Comparison of ENCODE assay signal across 23 cellular contexts in genomic region chr2:187377335-187377734, GRCh38.
"Had no signal": no experiment of that assay in that cellular context is flagged by ENCODE, and none has a peak within 500 bp of the region (broad histone marks: within the 10 kb centered on the region; RNA-seq: fewer than 3 reads in every experiment).

No MANE protein-coding gene starts in this region.

- H3K36me3 ChIP-seq: gastrocnemius medialis, ovary had no signal

- H3K4me1 Mint-ChIP-seq: activated CD4-positive, alpha-beta T cell treated with anti-CD3 and anti-CD28 coated beads, Interleukin-2, amount 10 ng/mL, durations not matched to agents 7 days and 5 days; memory B cell; naive B cell; neural crest cell; stimulated activated naive CD8-positive, alpha-beta T cell treated with anti-CD3 and anti-CD28 coated beads, Interleukin-15, amount 100 ng/mL, for 72 hours; T-cell had no signal

- H3K4me3 Mint-ChIP-seq: activated CD4-positive, alpha-beta T cell treated with anti-CD3 and anti-CD28 coated beads, Interleukin-2, amount 10 ng/mL, durations not matched to agents 7 days and 5 days; activated CD8-positive, alpha-beta T cell treated with anti-CD3 and anti-CD28 coated beads, Interleukin-2, amount 10 ng/mL, durations not matched to agents 7 days and 5 days; activated naive CD4-positive, alpha-beta T cell treated with anti-CD3 and anti-CD28 coated beads for 36 hours; activated T-cell treated with anti-CD3 and anti-CD28 coated beads, Interleukin-2, amount 50 U/mL, for 24 hours; effector memory CD8-positive, alpha-beta T cell; memory B cell; naive B cell; neural crest cell; stimulated activated naive CD8-positive, alpha-beta T cell treated with anti-CD3 and anti-CD28 coated beads, Interleukin-15, amount 100 ng/mL, for 72 hours; T-cell; type B pancreatic cell had no signal

- H3K27me3 ChIP-seq: gastrocnemius medialis, heart left ventricle, ovary had no signal

- H3K27ac Mint-ChIP-seq: activated CD4-positive, alpha-beta T cell treated with anti-CD3 and anti-CD28 coated beads, Interleukin-2, amount 10 ng/mL, durations not matched to agents 7 days and 5 days; activated CD8-positive, alpha-beta T cell treated with anti-CD3 and anti-CD28 coated beads, Interleukin-2, amount 10 ng/mL, durations not matched to agents 7 days and 5 days; activated naive CD4-positive, alpha-beta T cell treated with anti-CD3 and anti-CD28 coated beads for 36 hours; activated T-cell treated with anti-CD3 and anti-CD28 coated beads, Interleukin-2, amount 50 U/mL, for 24 hours; effector memory CD8-positive, alpha-beta T cell; memory B cell; naive B cell; stimulated activated naive CD8-positive, alpha-beta T cell treated with anti-CD3 and anti-CD28 coated beads, Interleukin-15, amount 100 ng/mL, for 72 hours; T-cell; type B pancreatic cell had no signal

- H3K27ac ChIP-seq: gastrocnemius medialis, ovary, psoas muscle, SK-N-MC, skin epidermis had no signal

- DNase-seq: activated CD4-positive, alpha-beta T cell treated with anti-CD3 and anti-CD28 coated beads, Interleukin-2, amount 10 ng/mL, durations not matched to agents 7 days and 5 days; activated CD8-positive, alpha-beta T cell treated with anti-CD3 and anti-CD28 coated beads, Interleukin-2, amount 10 ng/mL, durations not matched to agents 7 days and 5 days; activated naive CD4-positive, alpha-beta T cell treated with anti-CD3 and anti-CD28 coated beads for 36 hours; activated T-cell treated with anti-CD3 and anti-CD28 coated beads, Interleukin-2, amount 50 U/mL, for 24 hours; aorta; cerebellar nuclear complex; dermis blood vessel endothelial cell; effector memory CD8-positive, alpha-beta T cell; gastrocnemius medialis; heart left ventricle; kidney glomerular epithelial cell; naive B cell; ovary; psoas muscle; right cardiac atrium; stimulated activated naive CD8-positive, alpha-beta T cell treated with anti-CD3 and anti-CD28 coated beads, Interleukin-15, amount 100 ng/mL, for 72 hours; T-cell; T1000 had no signal

- H3K4me1 ChIP-seq: gastrocnemius medialis, psoas muscle had no signal

- H3K9me3 ChIP-seq: gastrocnemius medialis, ovary, psoas muscle had no signal

- H3K36me3 Mint-ChIP-seq: memory B cell, naive B cell, T-cell, type B pancreatic cell had no signal

- H3K27me3 Mint-ChIP-seq: activated CD4-positive, alpha-beta T cell treated with anti-CD3 and anti-CD28 coated beads, Interleukin-2, amount 10 ng/mL, durations not matched to agents 7 days and 5 days; activated T-cell treated with anti-CD3 and anti-CD28 coated beads, Interleukin-2, amount 50 U/mL, for 24 hours; effector memory CD8-positive, alpha-beta T cell; memory B cell; naive B cell; stimulated activated naive CD8-positive, alpha-beta T cell treated with anti-CD3 and anti-CD28 coated beads, Interleukin-15, amount 100 ng/mL, for 72 hours; T-cell; type B pancreatic cell had no signal

- ATAC-seq: activated CD8-positive, alpha-beta T cell treated with anti-CD3 and anti-CD28 coated beads, Interleukin-2, amount 10 ng/mL, durations not matched to agents 7 days and 5 days; effector memory CD8-positive, alpha-beta T cell; gastrocnemius medialis; heart left ventricle; psoas muscle; right cardiac atrium; stimulated activated naive CD8-positive, alpha-beta T cell treated with anti-CD3 and anti-CD28 coated beads, Interleukin-15, amount 100 ng/mL, for 72 hours; T-cell had no signal

- H3K4me3 ChIP-seq: gastrocnemius medialis, heart left ventricle, ovary, psoas muscle, SK-N-MC, skin epidermis had no signal

- H3K9me3 Mint-ChIP-seq: activated CD4-positive, alpha-beta T cell treated with anti-CD3 and anti-CD28 coated beads, Interleukin-2, amount 10 ng/mL, durations not matched to agents 7 days and 5 days; activated naive CD4-positive, alpha-beta T cell treated with anti-CD3 and anti-CD28 coated beads for 36 hours; activated T-cell treated with anti-CD3 and anti-CD28 coated beads, Interleukin-2, amount 50 U/mL, for 24 hours; naive B cell; neural crest cell; stimulated activated naive CD8-positive, alpha-beta T cell treated with anti-CD3 and anti-CD28 coated beads, Interleukin-15, amount 100 ng/mL, for 72 hours; type B pancreatic cell had no signal
